In the genomic region with DNA sequence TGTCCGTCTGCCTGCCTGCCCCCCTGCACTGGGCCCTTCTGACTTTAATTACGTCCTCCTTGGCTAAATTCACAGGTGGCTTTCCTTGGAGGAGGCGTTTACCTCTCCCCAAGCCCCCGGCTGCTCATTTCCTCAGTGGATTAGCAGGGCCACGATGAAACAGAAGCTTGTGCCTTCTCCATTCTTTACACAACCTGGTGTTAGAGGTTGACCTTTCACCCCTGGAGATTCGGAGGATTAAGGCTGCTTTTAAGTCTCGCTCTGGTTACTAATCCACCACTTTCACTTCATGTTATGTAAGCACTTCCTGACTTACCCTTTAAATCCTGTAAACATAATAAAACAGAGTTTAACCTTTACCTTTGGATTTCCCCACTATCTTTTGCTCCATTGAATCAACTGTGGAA, we compare ENCODE assay signal across 1 cellular context.
TF ChIP-seq lines count a peak whose summit lies in the region.

No MANE protein-coding gene starts in this region.

TF ChIP-seq in HepG2, 621 proteins besides CTCF, POLR2A, EP300 and RAD21 (continued from another document):
- no peak for TF ChIP-seq ARID3A (IDR thresholded peaks at IDR 0.05; ENCODE audit: low read depth, low read length)
- TF ChIP-seq, protein P1, sequence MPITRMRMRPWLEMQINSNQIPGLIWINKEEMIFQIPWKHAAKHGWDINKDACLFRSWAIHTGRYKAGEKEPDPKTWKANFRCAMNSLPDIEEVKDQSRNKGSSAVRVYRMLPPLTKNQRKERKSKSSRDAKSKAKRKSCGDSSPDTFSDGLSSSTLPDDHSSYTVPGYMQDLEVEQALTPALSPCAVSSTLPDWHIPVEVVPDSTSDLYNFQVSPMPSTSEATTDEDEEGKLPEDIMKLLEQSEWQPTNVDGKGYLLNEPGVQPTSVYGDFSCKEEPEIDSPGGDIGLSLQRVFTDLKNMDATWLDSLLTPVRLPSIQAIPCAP (CRISPR knock-in tag; IDR thresholded peaks at IDR 0.05; ENCODE audit: low read depth), result no peak
- TF ChIP-seq ELF1 (CRISPR knock-in tag; IDR thresholded peaks at IDR 0.05), result peak; percentile 59; the same call in 1 of the 2 replicates
- peak; percentile 76; the same call in 1 of the 2 replicates for TF ChIP-seq SOX5 (CRISPR knock-in tag; IDR thresholded peaks at IDR 0.05; ENCODE audit: borderline replicate concordance)
- peak; percentile 86 for TF ChIP-seq HNF1B (CRISPR knock-in tag; IDR thresholded peaks at IDR 0.05)
- TF ChIP-seq ISL2 (CRISPR knock-in tag; IDR thresholded peaks at IDR 0.05), result peak; percentile 95
- peak; percentile 100 for TF ChIP-seq PITX1 (CRISPR knock-in tag; IDR thresholded peaks at IDR 0.05)
- peak; percentile 92 for TF ChIP-seq HHEX (CRISPR knock-in tag; IDR thresholded peaks at IDR 0.05)
- peak; percentile 48; the same call in 1 of the 2 replicates for TF ChIP-seq JUN (CRISPR knock-in tag; IDR thresholded peaks at IDR 0.05)
- TF ChIP-seq, protein P2, sequence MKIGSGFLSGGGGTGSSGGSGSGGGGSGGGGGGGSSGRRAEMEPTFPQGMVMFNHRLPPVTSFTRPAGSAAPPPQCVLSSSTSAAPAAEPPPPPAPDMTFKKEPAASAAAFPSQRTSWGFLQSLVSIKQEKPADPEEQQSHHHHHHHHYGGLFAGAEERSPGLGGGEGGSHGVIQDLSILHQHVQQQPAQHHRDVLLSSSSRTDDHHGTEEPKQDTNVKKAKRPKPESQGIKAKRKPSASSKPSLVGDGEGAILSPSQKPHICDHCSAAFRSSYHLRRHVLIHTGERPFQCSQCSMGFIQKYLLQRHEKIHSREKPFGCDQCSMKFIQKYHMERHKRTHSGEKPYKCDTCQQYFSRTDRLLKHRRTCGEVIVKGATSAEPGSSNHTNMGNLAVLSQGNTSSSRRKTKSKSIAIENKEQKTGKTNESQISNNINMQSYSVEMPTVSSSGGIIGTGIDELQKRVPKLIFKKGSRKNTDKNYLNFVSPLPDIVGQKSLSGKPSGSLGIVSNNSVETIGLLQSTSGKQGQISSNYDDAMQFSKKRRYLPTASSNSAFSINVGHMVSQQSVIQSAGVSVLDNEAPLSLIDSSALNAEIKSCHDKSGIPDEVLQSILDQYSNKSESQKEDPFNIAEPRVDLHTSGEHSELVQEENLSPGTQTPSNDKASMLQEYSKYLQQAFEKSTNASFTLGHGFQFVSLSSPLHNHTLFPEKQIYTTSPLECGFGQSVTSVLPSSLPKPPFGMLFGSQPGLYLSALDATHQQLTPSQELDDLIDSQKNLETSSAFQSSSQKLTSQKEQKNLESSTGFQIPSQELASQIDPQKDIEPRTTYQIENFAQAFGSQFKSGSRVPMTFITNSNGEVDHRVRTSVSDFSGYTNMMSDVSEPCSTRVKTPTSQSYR (CRISPR knock-in tag; IDR thresholded peaks at IDR 0.05; ENCODE audit: borderline replicate concordance), result peak; percentile 23; the same call in 1 of the 2 replicates
- TF ChIP-seq ZNF331 (CRISPR knock-in tag; IDR thresholded peaks at IDR 0.05), result peak; percentile 90
- peak; percentile 71; the same call in 1 of the 2 replicates for TF ChIP-seq ETV5 (CRISPR knock-in tag; IDR thresholded peaks at IDR 0.05; ENCODE audit: borderline replicate concordance)
- TF ChIP-seq PBX3 (CRISPR knock-in tag; IDR thresholded peaks at IDR 0.05; ENCODE audit: borderline replicate concordance), result no peak
- 0 out of 2 replicates have a peak, but pooled peaks have one; percentile 69 for TF ChIP-seq NFIC (IDR thresholded peaks at IDR 0.05; ENCODE audit: low read length)
- peak; percentile 53; the same call in 1 of the 2 replicates for TF ChIP-seq SAP130 (CRISPR knock-in tag; IDR thresholded peaks at IDR 0.05; ENCODE audit: low read depth)
- TF ChIP-seq STAT5B (CRISPR knock-in tag; IDR thresholded peaks at IDR 0.05), result no peak
- TF ChIP-seq SOX13 (IDR thresholded peaks at IDR 0.05), result peak; percentile 57; the same call in 1 of the 2 replicates
- TF ChIP-seq SOX13 (CRISPR knock-in tag; conservative IDR thresholded peaks at IDR 0.05 in 1 of 2, IDR thresholded peaks at IDR 0.05 in 1 of 2), result peak in 1 of 2 experiments; percentile 78; a peak in 2 of 4 replicates
- peak; percentile 88 for TF ChIP-seq RARA (CRISPR knock-in tag; IDR thresholded peaks at IDR 0.05)
- TF ChIP-seq HNF4G (IDR thresholded peaks at IDR 0.05; ENCODE audit: borderline replicate concordance, low read depth, low read length), result no peak; the same call in 1 of the 2 replicates
- TF ChIP-seq HNF4G (CRISPR knock-in tag; IDR thresholded peaks at IDR 0.05; ENCODE audit: borderline replicate concordance, low read depth), result 0 out of 2 replicates have a peak, but pooled peaks have one; percentile 34
- peak; percentile 86 for TF ChIP-seq GFI1 (CRISPR knock-in tag; IDR thresholded peaks at IDR 0.05; ENCODE audit: borderline replicate concordance)
- peak; percentile 70; the same call in 1 of the 2 replicates for TF ChIP-seq TEF (CRISPR knock-in tag; IDR thresholded peaks at IDR 0.05)
- TF ChIP-seq, protein P3, sequence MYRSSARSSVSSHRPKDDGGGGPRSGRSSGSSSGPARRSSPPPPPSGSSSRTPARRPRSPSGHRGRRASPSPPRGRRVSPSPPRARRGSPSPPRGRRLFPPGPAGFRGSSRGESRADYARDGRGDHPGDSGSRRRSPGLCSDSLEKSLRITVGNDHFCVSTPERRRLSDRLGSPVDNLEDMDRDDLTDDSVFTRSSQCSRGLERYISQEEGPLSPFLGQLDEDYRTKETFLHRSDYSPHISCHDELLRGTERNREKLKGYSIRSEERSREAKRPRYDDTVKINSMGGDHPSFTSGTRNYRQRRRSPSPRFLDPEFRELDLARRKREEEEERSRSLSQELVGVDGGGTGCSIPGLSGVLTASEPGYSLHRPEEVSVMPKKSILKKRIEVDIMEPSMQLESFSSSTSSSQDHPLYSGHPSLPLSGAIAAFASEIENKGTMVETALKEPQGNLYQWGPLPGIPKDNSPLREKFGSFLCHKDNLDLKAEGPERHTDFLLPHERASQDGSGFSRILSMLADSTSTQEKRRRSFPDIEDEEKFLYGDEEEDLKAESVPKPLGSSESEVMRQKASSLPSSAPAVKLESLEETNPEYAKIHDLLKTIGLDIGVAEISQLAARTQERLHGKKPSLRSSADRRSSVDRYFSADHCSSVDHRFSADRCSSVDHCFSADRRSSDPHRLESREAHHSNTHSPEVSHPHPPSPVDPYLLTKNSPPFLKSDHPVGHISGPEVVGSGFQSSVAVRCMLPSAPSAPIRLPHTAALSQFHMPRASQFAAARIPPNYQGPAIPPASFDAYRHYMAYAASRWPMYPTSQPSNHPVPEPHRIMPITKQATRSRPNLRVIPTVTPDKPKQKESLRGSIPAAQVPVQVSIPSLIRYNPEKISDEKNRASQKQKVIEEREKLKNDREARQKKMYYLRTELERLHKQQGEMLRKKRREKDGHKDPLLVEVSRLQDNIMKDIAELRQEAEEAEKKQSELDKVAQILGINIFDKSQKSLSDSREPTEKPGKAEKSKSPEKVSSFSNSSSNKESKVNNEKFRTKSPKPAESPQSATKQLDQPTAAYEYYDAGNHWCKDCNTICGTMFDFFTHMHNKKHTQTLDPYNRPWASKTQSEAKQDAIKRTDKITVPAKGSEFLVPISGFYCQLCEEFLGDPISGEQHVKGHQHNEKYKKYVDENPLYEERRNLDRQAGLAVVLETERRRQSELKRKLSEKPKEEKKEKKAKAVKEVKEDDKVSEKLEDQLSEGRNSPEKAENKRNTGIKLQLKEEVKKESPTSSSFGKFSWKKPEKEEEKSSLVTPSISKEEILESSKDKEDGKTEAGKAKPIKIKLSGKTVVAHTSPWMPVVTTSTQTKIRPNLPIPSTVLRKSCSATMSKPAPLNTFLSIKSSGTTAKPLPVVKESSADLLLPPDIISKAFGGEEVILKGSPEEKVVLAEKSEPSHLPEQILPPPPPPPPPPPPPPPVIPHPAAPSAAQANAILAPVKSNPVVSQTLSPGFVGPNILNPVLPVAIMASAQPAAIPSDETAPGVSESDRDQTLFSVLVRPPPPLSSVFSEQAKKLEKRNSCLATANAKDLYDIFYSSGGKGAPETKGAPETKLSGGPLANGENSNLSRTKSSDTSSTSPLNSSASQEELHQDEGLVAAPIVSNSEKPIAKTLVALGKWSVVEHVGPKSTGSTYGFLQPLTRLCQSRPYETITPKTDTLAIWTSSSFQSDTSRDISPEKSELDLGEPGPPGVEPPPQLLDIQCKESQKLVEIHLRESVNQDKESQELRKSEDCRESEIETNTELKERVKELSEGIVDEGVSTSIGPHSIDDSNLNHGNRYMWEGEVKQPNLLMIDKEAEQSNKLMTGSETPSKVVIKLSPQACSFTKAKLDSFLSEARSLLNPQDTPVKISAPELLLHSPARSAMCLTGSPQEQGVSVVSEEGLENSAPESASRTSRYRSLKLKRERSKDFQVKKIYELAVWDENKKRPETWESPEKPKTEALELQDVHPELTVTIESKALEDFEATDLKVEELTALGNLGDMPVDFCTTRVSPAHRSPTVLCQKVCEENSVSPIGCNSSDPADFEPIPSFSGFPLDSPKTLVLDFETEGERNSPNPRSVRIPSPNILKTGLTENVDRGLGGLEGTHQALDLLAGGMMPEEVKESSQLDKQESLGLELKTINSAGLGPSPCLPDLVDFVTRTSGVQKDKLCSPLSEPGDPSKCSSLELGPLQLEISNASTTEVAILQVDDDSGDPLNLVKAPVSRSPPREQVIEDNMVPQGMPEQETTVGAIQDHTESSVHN (CRISPR knock-in tag; IDR thresholded peaks at IDR 0.05), result no peak
- peak; percentile 66; the same call in 1 of the 2 replicates for TF ChIP-seq HMG20A (CRISPR knock-in tag; IDR thresholded peaks at IDR 0.05; ENCODE audit: borderline replicate concordance)
- TF ChIP-seq LCORL (IDR thresholded peaks at IDR 0.05), result no peak
- peak; percentile 80 for TF ChIP-seq LCORL (CRISPR knock-in tag; IDR thresholded peaks at IDR 0.05)
- 0 out of 2 replicates have a peak, but pooled peaks have one; percentile 43 for TF ChIP-seq ERF (CRISPR knock-in tag; IDR thresholded peaks at IDR 0.05)
- TF ChIP-seq ZBTB20 (CRISPR knock-in tag; IDR thresholded peaks at IDR 0.05; ENCODE audit: borderline replicate concordance, low read depth), result peak; percentile 71; the same call in 1 of the 2 replicates
- TF ChIP-seq GTF2F1 (IDR thresholded peaks at IDR 0.05; ENCODE audit: low read length), result no peak
- no peak for TF ChIP-seq ZEB1 (IDR thresholded peaks at IDR 0.05; ENCODE audit: insufficient replicate concordance, low read depth)
- TF ChIP-seq, protein P4, sequence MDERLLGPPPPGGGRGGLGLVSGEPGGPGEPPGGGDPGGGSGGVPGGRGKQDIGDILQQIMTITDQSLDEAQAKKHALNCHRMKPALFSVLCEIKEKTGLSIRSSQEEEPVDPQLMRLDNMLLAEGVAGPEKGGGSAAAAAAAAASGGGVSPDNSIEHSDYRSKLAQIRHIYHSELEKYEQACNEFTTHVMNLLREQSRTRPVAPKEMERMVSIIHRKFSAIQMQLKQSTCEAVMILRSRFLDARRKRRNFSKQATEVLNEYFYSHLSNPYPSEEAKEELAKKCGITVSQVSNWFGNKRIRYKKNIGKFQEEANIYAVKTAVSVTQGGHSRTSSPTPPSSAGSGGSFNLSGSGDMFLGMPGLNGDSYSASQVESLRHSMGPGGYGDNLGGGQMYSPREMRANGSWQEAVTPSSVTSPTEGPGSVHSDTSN (CRISPR knock-in tag; IDR thresholded peaks at IDR 0.05), result no peak
